ENCODE assay signal across 17 cellular contexts in genomic region chr1:77781683-77782082, GRCh38. TPM values are rescaled to one million over a fixed set of nuclear protein-coding genes. Genes with fewer than 3 reads are reported as not detected.
DNase-seq lines count a peak whose midpoint lies in the region; ATAC-seq and TF ChIP-seq lines count a peak whose summit lies in the region.
"Had no signal": no experiment of that assay in that cellular context is flagged by ENCODE, and none has a peak within 500 bp of the region (broad histone marks: within the 10 kb centered on the region; RNA-seq: fewer than 3 reads in every experiment).

No MANE protein-coding gene starts in this region.

- H3K27ac ChIP-seq in Karpas-422 (ENCODE audit: low read length): no peak overlapping the region
- no peak overlapping the region for H3K27ac ChIP-seq in mammary epithelial cell (ENCODE audit: insufficient read depth, low read depth, low read length)
- H3K27ac ChIP-seq: parathyroid adenoma had no signal

- H3K27ac Mint-ChIP-seq in stimulated activated naive CD8-positive, alpha-beta T cell treated with anti-CD3 and anti-CD28 coated beads, Interleukin-15, Interleukin-2, amounts not matched to agents 100 ng/mL and 50 ng/mL, for 24 hours: peak overlapping the region; percentile 3
- H3K27ac Mint-ChIP-seq: activated B cell treated with CpG ODN at 0.5 μM for 24 hours; GM23338; T-helper 1 cell treated with Interleukin-12 subunit alpha and Interleukin-12 subunit beta and Interleukin-4 antibody, amounts not matched to agents 30 μg/mL and 1 μg/mL, for 36 hours had no signal

- H3K27me3 Mint-ChIP-seq in stimulated activated naive CD8-positive, alpha-beta T cell treated with anti-CD3 and anti-CD28 coated beads, Interleukin-15, Interleukin-2, amounts not matched to agents 100 ng/mL and 50 ng/mL, for 24 hours: no peaks in the 10 kb centered on the region
- H3K27me3 Mint-ChIP-seq: activated B cell treated with CpG ODN at 0.5 μM for 24 hours had no signal

- no TSS peak for BruUV-seq in mammary epithelial cell (replicated peaks; lab: Mats Ljungman, UMichigan)

- H3K4me1 Mint-ChIP-seq in stimulated activated naive CD8-positive, alpha-beta T cell treated with anti-CD3 and anti-CD28 coated beads, Interleukin-15, Interleukin-2, amounts not matched to agents 100 ng/mL and 50 ng/mL, for 24 hours (ENCODE audit: low read depth): peaks cover 47% of the 10 kb centered on the region

- H3K4me3 ChIP-seq in Karpas-422 (ENCODE audit: low read length): no peak overlapping the region
- H3K4me3 ChIP-seq in mammary epithelial cell (replicated peaks in 1 of 3; ENCODE audit: insufficient read depth in 1 of 3, low read depth in 2 of 3, low read length in 3 of 3): no peak overlapping the region
- H3K4me3 ChIP-seq: GM23338 had no signal

- H3K9ac ChIP-seq in Karpas-422 (ENCODE audit: low read length) (no peak overlapping the region), mammary epithelial cell (ENCODE audit: insufficient read depth, low read length) (no peak overlapping the region)
- H3K9ac ChIP-seq: parathyroid adenoma had no signal

- in situ Hi-C loops in mammary epithelial cell (cut with MboI; ENCODE audit: low sequenced_read_pairs in 2 of 2) (no loop called here), GM13977 (cut with MboI; ENCODE audit: low pct_unique_long_range_greater_than_20kb, low sequenced_read_pairs, unreplicated experiment) (no loop called here)

- 100% methylated on average over 1 of the region's 1 CpG for WGBS in mammary epithelial cell (ENCODE audit: low coverage, missing lambda C conversion rate)

- H3K27me3 ChIP-seq in Karpas-422 (ENCODE audit: low read length) (no peaks in the 10 kb centered on the region), mammary epithelial cell (ENCODE audit: insufficient read depth, low read length) (no peaks in the 10 kb centered on the region)

- H3K36me3 Mint-ChIP-seq in stimulated activated naive CD8-positive, alpha-beta T cell treated with anti-CD3 and anti-CD28 coated beads, Interleukin-15, Interleukin-2, amounts not matched to agents 100 ng/mL and 50 ng/mL, for 24 hours (ENCODE audit: low read depth): peaks cover 39% of the 10 kb centered on the region

- TF ChIP-seq CTCF in mammary epithelial cell (conservative IDR thresholded peaks at IDR 0.05 in 1 of 2, IDR thresholded peaks at IDR 0.05 in 1 of 2; ENCODE audit: extremely low read depth in 1 of 2, insufficient read depth in 1 of 2, low read depth in 1 of 2, low read length in 2 of 2) (no peak), GM13977 (IDR thresholded peaks at IDR 0.05; ENCODE audit: extremely low read depth, insufficient read depth, missing control alignments) (no peak)

- CTCF ChIA-PET in mammary epithelial cell (lab: Charles Lee; ENCODE audit: low non-redundant PET): no interaction called here

- peak overlapping the region; percentile 77 for H3K4me2 ChIP-seq in Karpas-422 (ENCODE audit: low read depth, low read length, poor library complexity, severe bottlenecking)
- peak overlapping the region; percentile 76 for H3K4me2 ChIP-seq in mammary epithelial cell (ENCODE audit: insufficient read depth, low read depth, low read length)
- H3K4me2 ChIP-seq: GM23338 had no signal

- H3K9me3 Mint-ChIP-seq in stimulated activated naive CD8-positive, alpha-beta T cell treated with anti-CD3 and anti-CD28 coated beads, Interleukin-15, Interleukin-2, amounts not matched to agents 100 ng/mL and 50 ng/mL, for 24 hours: no peaks in the 10 kb centered on the region

- no peaks in the 10 kb centered on the region for H4K20me1 ChIP-seq in Karpas-422 (ENCODE audit: insufficient read depth, low read depth, low read length)
- no peaks in the 10 kb centered on the region for H4K20me1 ChIP-seq in mammary epithelial cell (ENCODE audit: insufficient read depth, low read length)

- no peaks in the 10 kb centered on the region for H3K9me2 ChIP-seq in Karpas-422 (replicated peaks; ENCODE audit: insufficient read depth, low read length)

- H3K9me3 ChIP-seq in Karpas-422 (ENCODE audit: low read length): no peaks in the 10 kb centered on the region
- no peaks in the 10 kb centered on the region for H3K9me3 ChIP-seq in mammary epithelial cell (replicated peaks; ENCODE audit: insufficient read depth, low read length)

- peak overlapping the region; percentile 1 for H3K4me3 Mint-ChIP-seq in stimulated activated naive CD8-positive, alpha-beta T cell treated with anti-CD3 and anti-CD28 coated beads, Interleukin-15, Interleukin-2, amounts not matched to agents 100 ng/mL and 50 ng/mL, for 24 hours

- DNase-seq in stimulated activated naive CD8-positive, alpha-beta T cell treated with anti-CD3 and anti-CD28 coated beads, Interleukin-15, Interleukin-2, amounts not matched to agents 100 U/mL and 50 U/mL, for 24 hours: no peak
- no peak for DNase-seq in Karpas-422
- no peak for DNase-seq in mammary epithelial cell
- DNase-seq in putamen (ENCODE audit: low spot score): no peak
- DNase-seq in cerebellum (ENCODE audit: low spot score): no peak
- DNase-seq in GM13977 (ENCODE audit: low spot score): no peak
- no peak for DNase-seq in medulla oblongata (ENCODE audit: extremely low spot score)
- DNase-seq: activated B cell treated with CpG ODN at 0.5 μM for 24 hours; activated effector memory CD4-positive, alpha-beta T cell treated with Interleukin-2 at 50 U/mL for 16 hours; head of caudate nucleus; NCI-H1694 treated with DMSO at 0.1 percent for 48 hours; NCI-H226; stimulated activated CD4-positive, alpha-beta T cell treated with anti-CD3 and anti-CD28 coated beads, Interleukin-2, amount 100 ng/mL, for 24 hours had no signal

- no peak overlapping the region for H2AFZ ChIP-seq in Karpas-422 (ENCODE audit: low read length)
- no peak overlapping the region for H2AFZ ChIP-seq in mammary epithelial cell (ENCODE audit: low read depth, low read length)
- H2AFZ ChIP-seq: GM23338, parathyroid adenoma had no signal

- intact Hi-C loops in mammary epithelial cell (cut with micrococcal nuclease): no loop called here

- H3K36me3 ChIP-seq in Karpas-422 (ENCODE audit: insufficient read depth, low read length): peaks cover 17% of the 10 kb centered on the region
- H3K36me3 ChIP-seq in mammary epithelial cell (ENCODE audit: insufficient read depth, low read length): no peaks in the 10 kb centered on the region

- dilution Hi-C loops in mammary epithelial cell (cut with HindIII; ENCODE audit: low sequenced_read_pairs): no loop called here

- peaks cover 40% of the 10 kb centered on the region for H3K79me2 ChIP-seq in Karpas-422 (ENCODE audit: low read length)
- peaks cover 40% of the 10 kb centered on the region for H3K79me2 ChIP-seq in mammary epithelial cell (ENCODE audit: insufficient read depth, low read length)

- H3K4me1 ChIP-seq in Karpas-422 (ENCODE audit: low read length) (peaks cover 30% of the 10 kb centered on the region), mammary epithelial cell (ENCODE audit: insufficient read depth, low read length) (no peaks in the 10 kb centered on the region)
- H3K4me1 ChIP-seq: parathyroid adenoma had no signal

- ATAC-seq in stimulated activated naive CD8-positive, alpha-beta T cell treated with anti-CD3 and anti-CD28 coated beads, Interleukin-15, Interleukin-2, amounts not matched to agents 100 U/mL and 50 U/mL, for 24 hours: no peak
- ATAC-seq: GM23338 had no signal

RNA-seq across cellular contexts. Expression of gene MIGA1, which starts 2.2 kb away (rescaled TPM):
- 3.3 and 7.5 TPM in 2 replicates for total RNA-seq in Karpas-422 (2014; rRNA removed; shearing (Covaris generic); ENCODE audit: low replicate concordance)
- 10 to 100 TPM; 15.2 to 16.6 TPM for total RNA-seq in mammary epithelial cell
- polyA plus RNA-seq in mammary epithelial cell: 3.9 TPM
- 10.3 TPM for polyA minus RNA-seq in mammary epithelial cell
- total RNA-seq in cerebellum: 22.2 TPM

RNA-seq across cellular contexts. Expression of gene USP33, which starts 22.0 kb away (rescaled TPM):
- total RNA-seq in Karpas-422 (2014; rRNA removed; shearing (Covaris generic); ENCODE audit: low replicate concordance): 30.1 and 31.0 TPM in 2 replicates
- 10 to 100 TPM; 41.0 to 55.8 TPM for total RNA-seq in mammary epithelial cell
- 19.3 TPM for polyA plus RNA-seq in mammary epithelial cell
- polyA minus RNA-seq in mammary epithelial cell: 22.2 TPM
- total RNA-seq in cerebellum: 192 TPM
